22 cellular contexts compared by ENCODE assay signal in the genomic region with DNA sequence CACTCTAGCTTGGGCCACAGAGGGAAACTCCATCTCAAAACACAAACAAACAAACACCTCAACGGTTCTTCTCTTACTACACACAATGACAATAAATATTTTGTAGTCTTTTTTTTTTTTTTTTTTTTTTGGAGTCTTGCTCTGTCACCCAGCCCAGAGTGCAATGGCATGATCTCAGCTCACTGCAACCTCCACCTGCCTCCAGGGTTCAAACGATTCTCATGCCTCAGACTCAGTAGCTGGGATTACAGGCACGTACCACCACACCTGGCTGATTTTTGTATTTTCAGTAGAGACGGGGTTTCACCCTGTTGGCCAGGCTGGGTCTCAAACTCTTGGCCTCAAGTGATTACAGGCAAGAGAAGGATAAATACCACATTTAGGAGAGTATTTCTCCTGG.
"Had no signal": no experiment of that assay in that cellular context is flagged by ENCODE, and none has a peak within 500 bp of the region (broad histone marks: within the 10 kb centered on the region; RNA-seq: fewer than 3 reads in every experiment).

No MANE protein-coding gene starts in this region.

- H3K27me3 Mint-ChIP-seq: activated CD4-positive, alpha-beta memory T cell treated with anti-CD3 and anti-CD28 coated beads for 36 hours; activated naive CD4-positive, alpha-beta T cell treated with anti-CD3 and anti-CD28 coated beads, Interleukin-2, amount 50 U/mL, for 24 hours; stimulated activated naive CD8-positive, alpha-beta T cell treated with anti-CD3 and anti-CD28 coated beads, Interleukin-15, Interleukin-2, amounts not matched to agents 100 ng/mL and 50 ng/mL, for 24 hours had no signal

- H3K27ac ChIP-seq: lower lobe of right lung, ovary, prostate gland had no signal

- H3K9me3 ChIP-seq: lower lobe of right lung, ovary, prostate gland, right atrium auricular region, transverse colon had no signal

- H3K27ac Mint-ChIP-seq: activated CD4-positive, alpha-beta memory T cell treated with anti-CD3 and anti-CD28 coated beads for 36 hours; activated naive CD4-positive, alpha-beta T cell treated with anti-CD3 and anti-CD28 coated beads, Interleukin-2, amount 50 U/mL, for 24 hours; activated T-cell treated with anti-CD3 and anti-CD28 coated beads, Interleukin-2, amount 50 U/mL, for 72 hours; stimulated activated naive CD8-positive, alpha-beta T cell treated with anti-CD3 and anti-CD28 coated beads, Interleukin-15, Interleukin-2, amounts not matched to agents 100 ng/mL and 50 ng/mL, for 24 hours; T-helper 1 cell treated with Interleukin-12 subunit alpha and Interleukin-12 subunit beta and Interleukin-4 antibody, amounts not matched to agents 30 μg/mL and 1 μg/mL, for 36 hours had no signal

- H3K4me3 Mint-ChIP-seq: activated CD4-positive, alpha-beta memory T cell treated with anti-CD3 and anti-CD28 coated beads for 36 hours; activated naive CD4-positive, alpha-beta T cell treated with anti-CD3 and anti-CD28 coated beads, Interleukin-2, amount 50 U/mL, for 24 hours; activated T-cell treated with anti-CD3 and anti-CD28 coated beads, Interleukin-2, amount 50 U/mL, for 72 hours; natural killer cell; stimulated activated naive CD8-positive, alpha-beta T cell treated with anti-CD3 and anti-CD28 coated beads, Interleukin-15, Interleukin-2, amounts not matched to agents 100 ng/mL and 50 ng/mL, for 24 hours; T-helper 1 cell treated with Interleukin-12 subunit alpha and Interleukin-12 subunit beta and Interleukin-4 antibody, amounts not matched to agents 30 μg/mL and 1 μg/mL, for 36 hours had no signal

- H3K36me3 ChIP-seq: lower lobe of right lung, ovary, prostate gland, right atrium auricular region, transverse colon had no signal

- H3K36me3 Mint-ChIP-seq: activated CD4-positive, alpha-beta memory T cell treated with anti-CD3 and anti-CD28 coated beads for 36 hours; activated naive CD4-positive, alpha-beta T cell treated with anti-CD3 and anti-CD28 coated beads, Interleukin-2, amount 50 U/mL, for 24 hours; natural killer cell had no signal

- H3K9me3 Mint-ChIP-seq: activated CD4-positive, alpha-beta memory T cell treated with anti-CD3 and anti-CD28 coated beads for 36 hours; activated naive CD4-positive, alpha-beta T cell treated with anti-CD3 and anti-CD28 coated beads, Interleukin-2, amount 50 U/mL, for 24 hours; activated T-cell treated with anti-CD3 and anti-CD28 coated beads, Interleukin-2, amount 50 U/mL, for 72 hours; natural killer cell; stimulated activated naive CD8-positive, alpha-beta T cell treated with anti-CD3 and anti-CD28 coated beads, Interleukin-15, Interleukin-2, amounts not matched to agents 100 ng/mL and 50 ng/mL, for 24 hours; T-helper 1 cell treated with Interleukin-12 subunit alpha and Interleukin-12 subunit beta and Interleukin-4 antibody, amounts not matched to agents 30 μg/mL and 1 μg/mL, for 36 hours had no signal

- DNase-seq: activated CD4-positive, alpha-beta memory T cell treated with anti-CD3 and anti-CD28 coated beads for 36 hours; activated CD4-positive, alpha-beta T cell treated with anti-CD3 and anti-CD28 coated beads for 48 hours; activated gamma-delta T cell; activated T-cell treated with anti-CD3 and anti-CD28 coated beads, Interleukin-2, amount 50 U/mL, for 72 hours; central memory CD4-positive, alpha-beta T cell; effector memory CD4-positive, alpha-beta T cell; foreskin melanocyte; head of caudate nucleus; lower lobe of right lung; midbrain; natural killer cell; ovary; stimulated activated CD4-positive, alpha-beta T cell treated with anti-CD3 and anti-CD28 coated beads, Interleukin-1b, Interleukin-23, amount 100 ng/mL, for 48 hours; substantia nigra; T1000; transverse colon had no signal

- H3K4me3 ChIP-seq: lower lobe of right lung, ovary, prostate gland, right atrium auricular region, transverse colon had no signal

- H3K27me3 ChIP-seq: ovary, right atrium auricular region, transverse colon had no signal

- ATAC-seq: activated T-cell treated with anti-CD3 and anti-CD28 coated beads, Interleukin-2, amount 50 U/mL, for 72 hours; left lobe of liver; lower lobe of right lung had no signal
